ENCODE assay signal across 21 cellular contexts in the genomic region with DNA sequence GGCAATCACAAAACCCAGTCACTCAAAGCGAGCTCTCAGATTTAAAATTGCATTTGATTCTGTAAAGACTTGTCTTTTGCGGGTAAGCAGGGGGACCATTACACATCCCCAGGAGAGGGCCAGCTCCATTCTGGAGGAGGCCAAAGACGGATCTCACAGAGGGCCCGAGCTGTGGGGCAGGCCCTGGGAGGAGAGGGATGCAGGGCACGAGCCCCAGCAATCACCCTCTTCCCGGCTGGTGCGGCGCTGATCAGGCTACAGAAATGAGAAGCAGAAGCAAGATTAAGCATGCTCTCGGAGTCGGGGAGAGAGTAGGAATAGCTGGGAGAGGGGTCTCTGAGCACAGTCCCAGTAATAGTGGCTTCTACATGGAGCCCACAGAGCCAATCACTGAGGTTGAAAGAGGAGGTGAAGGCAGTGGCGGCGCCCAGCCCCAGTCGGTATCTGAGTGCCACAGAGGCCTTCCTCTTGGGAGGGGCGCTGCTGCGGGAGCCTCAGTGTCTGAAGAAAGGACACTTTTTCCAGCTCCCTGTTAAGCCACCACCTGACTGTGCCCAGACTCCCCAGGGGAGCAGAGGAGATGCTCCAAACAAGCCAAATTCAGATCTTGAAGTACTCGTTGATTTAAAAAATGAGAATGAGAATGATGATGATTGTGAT. TPM values are rescaled to one million over a fixed set of nuclear protein-coding genes. Genes with fewer than 3 reads are reported as not detected.
DNase-seq lines count a peak whose midpoint lies in the region; ATAC-seq, FAIRE-seq and TF ChIP-seq lines count a peak whose summit lies in the region.
"Had no signal": no experiment of that assay in that cellular context is flagged by ENCODE, and none has a peak within 500 bp of the region (broad histone marks: within the 10 kb centered on the region; RNA-seq: fewer than 3 reads in every experiment).

No MANE protein-coding gene starts in this region.

- no peak overlapping the region for H3K9ac ChIP-seq in H9 (ENCODE audit: extremely low read depth, insufficient read length, low read length)
- H3K9ac ChIP-seq in neural progenitor cell, result no peak overlapping the region
- H3K9ac ChIP-seq in mesenchymal stem cell (ENCODE audit: low read length), result no peak overlapping the region

- intact Hi-C loops in CD4-positive, alpha-beta T cell (cut with DNase I, micrococcal nuclease), result no loop called here

- no peak overlapping the region for H2BK5ac ChIP-seq in H9 (ENCODE audit: insufficient read length, low read length)
- no peak overlapping the region for H2BK5ac ChIP-seq in mesenchymal stem cell (ENCODE audit: low read depth, low read length, poor library complexity, severe bottlenecking)

- H3K14ac ChIP-seq in H9 (ENCODE audit: insufficient read depth, low read length) (no peak overlapping the region), mesenchymal stem cell (ENCODE audit: low read length in 2 of 2) (no peak overlapping the region)

- DNase-seq in H9 (no peak), chondrocyte (ENCODE audit: low spot score) (peak; percentile 73), neural progenitor cell (ENCODE audit: low spot score) (no peak), urothelium cell line (ENCODE audit: low spot score) (no peak), mesenchymal stem cell (no peak)
- no peak for DNase-seq in CD4-positive, alpha-beta T cell
- DNase-seq: ACHN; BE2C; C1 segment of cervical spinal cord; Caco-2; CD4-positive, CD25-positive, alpha-beta regulatory T cell; KG1 had no signal

- H3K79me1 ChIP-seq in H9 (ENCODE audit: insufficient read depth, low read depth, low read length, poor library complexity, severe bottlenecking) (no peaks in the 10 kb centered on the region), mesenchymal stem cell (replicated peaks; ENCODE audit: low read length, poor library complexity, severe bottlenecking) (peaks cover 13% of the 10 kb centered on the region)

- no peaks in the 10 kb centered on the region for H3K79me2 ChIP-seq in H9 (ENCODE audit: insufficient read depth, low read length)
- H3K79me2 ChIP-seq in neural progenitor cell (ENCODE audit: low read depth), result no peaks in the 10 kb centered on the region

- no peak for TF ChIP-seq CTCF in H9 (conservative IDR thresholded peaks at IDR 0.05)
- TF ChIP-seq CTCF in chondrocyte (IDR thresholded peaks at IDR 0.05), result no peak
- TF ChIP-seq CTCF in neural progenitor cell (IDR thresholded peaks at IDR 0.05), result no peak
- no peak for TF ChIP-seq CTCF in CD4-positive, alpha-beta T cell (IDR thresholded peaks at IDR 0.05)

- H3T11ph ChIP-seq in H9 (ENCODE audit: low read length), result no peak overlapping the region

- FAIRE-seq in urothelium cell line (lab: Jason Lieb, UNC), result peak; percentile 5
- FAIRE-seq: A204.1, D721Med, G401.6, GM12891, GM19239, H54 had no signal

- H3K4me1 Mint-ChIP-seq in H9, result peaks cover 69 to 71% of the 10 kb centered on the region in 2 experiments
- peaks cover 9% of the 10 kb centered on the region for H3K4me1 Mint-ChIP-seq in chondrocyte (ENCODE audit: low read depth)
- H3K4me1 Mint-ChIP-seq in neural progenitor cell, result peaks cover 20% of the 10 kb centered on the region
- no peaks in the 10 kb centered on the region for H3K4me1 Mint-ChIP-seq in CD4-positive, alpha-beta T cell (ENCODE audit: low read depth)
- H3K4me1 Mint-ChIP-seq: CD4-positive, CD25-positive, alpha-beta regulatory T cell had no signal

- H3K4me3 Mint-ChIP-seq in H9 (no peak overlapping the region; a peak in 1 of 5 replicates), chondrocyte (ENCODE audit: unreplicated experiment) (no peak overlapping the region), neural progenitor cell (no peak overlapping the region)
- no peak overlapping the region for H3K4me3 Mint-ChIP-seq in CD4-positive, alpha-beta T cell
- H3K4me3 Mint-ChIP-seq: CD4-positive, CD25-positive, alpha-beta regulatory T cell had no signal

- H3F3A ChIP-seq in neural progenitor cell (ENCODE audit: low read depth), result peaks cover 27% of the 10 kb centered on the region

- no peaks in the 10 kb centered on the region for H4K20me1 ChIP-seq in H9 (ENCODE audit: control insufficient read depth, insufficient read depth, insufficient read length)
- H4K20me1 ChIP-seq in neural progenitor cell (ENCODE audit: low read depth), result peaks cover 1% of the 10 kb centered on the region

- H3K4me1 ChIP-seq in H9 (ENCODE audit: insufficient read depth, low read length) (peaks cover 21% of the 10 kb centered on the region), neural progenitor cell (peaks cover 41% of the 10 kb centered on the region), mesenchymal stem cell (ENCODE audit: control insufficient read depth, insufficient read depth, low read depth, low read length) (peaks cover 18% of the 10 kb centered on the region)
- H3K4me1 ChIP-seq: BE2C, Caco-2 had no signal

- no peak overlapping the region for H4K91ac ChIP-seq in H9 (ENCODE audit: insufficient read length, low read depth, low read length)
- no peak overlapping the region for H4K91ac ChIP-seq in mesenchymal stem cell (ENCODE audit: low read length)

- H3K56ac ChIP-seq in H9 (ENCODE audit: insufficient read length, low read depth, low read length), result no peak overlapping the region

- no peak overlapping the region for H3K4ac ChIP-seq in H9 (ENCODE audit: low read depth, low read length)
- H3K4ac ChIP-seq in mesenchymal stem cell (ENCODE audit: low read depth in 1 of 2, low read length in 2 of 2), result no peak overlapping the region

- H3K23ac ChIP-seq in H9 (ENCODE audit: insufficient read length, low read depth, low read length), result no peak overlapping the region
- H3K23ac ChIP-seq in mesenchymal stem cell (ENCODE audit: low read length in 2 of 2), result no peak overlapping the region

- H3K9me3 ChIP-seq in H9 (ENCODE audit: control insufficient read depth, low read depth, low read length) (no peaks in the 10 kb centered on the region), neural progenitor cell (ENCODE audit: low read depth) (no peaks in the 10 kb centered on the region), mesenchymal stem cell (ENCODE audit: control insufficient read depth, low read length) (no peaks in the 10 kb centered on the region)
- H3K9me3 ChIP-seq in CD4-positive, alpha-beta T cell (ENCODE audit: control insufficient read depth, low read length), result no peaks in the 10 kb centered on the region
- H3K9me3 ChIP-seq: BE2C, Caco-2 had no signal

- H3K27me3 Mint-ChIP-seq in H9 (ENCODE audit: low read depth), result peaks cover 1% of the 10 kb centered on the region; the same call in 1 of the 2 replicates
- no peaks in the 10 kb centered on the region for H3K27me3 Mint-ChIP-seq in chondrocyte (ENCODE audit: low read depth)
- peaks cover 27% of the 10 kb centered on the region for H3K27me3 Mint-ChIP-seq in neural progenitor cell (ENCODE audit: insufficient read depth, low read depth)
- peaks cover 24% of the 10 kb centered on the region for H3K27me3 Mint-ChIP-seq in CD4-positive, alpha-beta T cell

- H3K4me2 ChIP-seq in H9 (ENCODE audit: insufficient read depth, insufficient read length, low read length) (no peak overlapping the region), neural progenitor cell (peak overlapping the region; percentile 13), mesenchymal stem cell (ENCODE audit: low read length, poor library complexity, severe bottlenecking) (no peak overlapping the region)

- H3K27ac ChIP-seq in H9 (ENCODE audit: insufficient read length, low read depth, low read length) (no peak overlapping the region), neural progenitor cell (no peak overlapping the region), mesenchymal stem cell (ENCODE audit: low read length, poor library complexity, severe bottlenecking) (no peak overlapping the region)
- no peak overlapping the region for H3K27ac ChIP-seq in CD4-positive, alpha-beta T cell (ENCODE audit: low read depth, low read length)

- no peak overlapping the region for H2AFZ ChIP-seq in H9 (ENCODE audit: low read length)
- no peak overlapping the region for H2AFZ ChIP-seq in neural progenitor cell (replicated peaks)
- H2AFZ ChIP-seq in mesenchymal stem cell (ENCODE audit: low read depth, low read length), result no peak overlapping the region

- no peak for TF ChIP-seq POLR2A in GM18505 (IDR thresholded peaks at IDR 0.05; ENCODE audit: borderline replicate concordance, extremely low read depth, insufficient read depth, insufficient read length)

- H3K9me3 Mint-ChIP-seq in H9, result no peaks in the 10 kb centered on the region
- H3K9me3 Mint-ChIP-seq in chondrocyte (ENCODE audit: low read depth), result no peaks in the 10 kb centered on the region
- H3K9me3 Mint-ChIP-seq in neural progenitor cell, result no peaks in the 10 kb centered on the region
- H3K9me3 Mint-ChIP-seq in CD4-positive, alpha-beta T cell, result no peaks in the 10 kb centered on the region

- H2BK12ac ChIP-seq in H9 (ENCODE audit: insufficient read length, low read depth, low read length) (no peak overlapping the region), mesenchymal stem cell (ENCODE audit: low read length in 2 of 2) (no peak overlapping the region)

- H4K8ac ChIP-seq in H9 (replicated peaks; ENCODE audit: insufficient read length, low read depth, low read length), result no peak overlapping the region
- H4K8ac ChIP-seq in mesenchymal stem cell (ENCODE audit: low read length), result no peak overlapping the region

- no CpG with 5 or more reads among the region's 16 CpGs for WGBS in H9 (ENCODE audit: extremely low coverage, insufficient read length, low lambda C conversion rate)
- 96% methylated on average over 14 of the region's 16 CpGs for WGBS in mesenchymal stem cell

- H3K36me3 Mint-ChIP-seq in H9 (ENCODE audit: insufficient read depth in 1 of 3, low read depth in 3 of 3) (peaks cover 59 to 67% (median 66%) of the 10 kb centered on the region in 3 experiments), chondrocyte (ENCODE audit: low read depth) (peaks cover 6% of the 10 kb centered on the region), neural progenitor cell (no peaks in the 10 kb centered on the region)
- H3K36me3 Mint-ChIP-seq in CD4-positive, alpha-beta T cell (ENCODE audit: low read depth), result no peaks in the 10 kb centered on the region
- H3K36me3 Mint-ChIP-seq: CD4-positive, CD25-positive, alpha-beta regulatory T cell had no signal

- CTCF ChIA-PET in CD4-positive, alpha-beta T cell (lab: Charles Lee), result no interaction called here

- H2BK15ac ChIP-seq in H9 (ENCODE audit: low read depth, low read length), result no peak overlapping the region
- H2BK15ac ChIP-seq in mesenchymal stem cell (ENCODE audit: low read depth, poor library complexity, severe bottlenecking), result no peak overlapping the region

- peaks cover 3% of the 10 kb centered on the region for H3K23me2 ChIP-seq in H9 (ENCODE audit: insufficient read length, low read depth, low read length, poor library complexity, severe bottlenecking)

- H3K27ac Mint-ChIP-seq in H9 (peak overlapping the region in 2 of 3 experiments; percentile 44 to 57; a peak in 1 of 7 replicates), chondrocyte (ENCODE audit: unreplicated experiment) (no peak overlapping the region), neural progenitor cell (no peak overlapping the region)
- no peak overlapping the region for H3K27ac Mint-ChIP-seq in CD4-positive, alpha-beta T cell
- H3K27ac Mint-ChIP-seq: CD4-positive, CD25-positive, alpha-beta regulatory T cell had no signal

- no peak overlapping the region for H2BK20ac ChIP-seq in H9 (ENCODE audit: low read depth, low read length, poor library complexity, severe bottlenecking)

- H2AK5ac ChIP-seq in H9 (ENCODE audit: insufficient read length, low read length), result no peak overlapping the region
- no peak overlapping the region for H2AK5ac ChIP-seq in mesenchymal stem cell (ENCODE audit: low read length, severe bottlenecking)

- H2BK120ac ChIP-seq in H9 (ENCODE audit: low read depth, low read length, poor library complexity, severe bottlenecking) (no peak overlapping the region), mesenchymal stem cell (ENCODE audit: low read depth, low read length) (no peak overlapping the region)

- H3K4me3 ChIP-seq in neural progenitor cell (no peak overlapping the region), mesenchymal stem cell (ENCODE audit: insufficient read depth in 1 of 2, low read depth in 1 of 2, low read length in 2 of 2) (no peak overlapping the region)

- H3K27me3 ChIP-seq in H9 (ENCODE audit: insufficient read depth, low read length) (no peaks in the 10 kb centered on the region), neural progenitor cell (peaks cover 8% of the 10 kb centered on the region), mesenchymal stem cell (ENCODE audit: control insufficient read depth in 1 of 2, insufficient read depth in 1 of 2, low read length in 2 of 2) (no peaks in the 10 kb centered on the region)
- H3K27me3 ChIP-seq in CD4-positive, alpha-beta T cell (ENCODE audit: control insufficient read depth, insufficient read depth, low read length), result peaks cover 9% of the 10 kb centered on the region

- no peaks in the 10 kb centered on the region for H3K36me3 ChIP-seq in neural progenitor cell
- H3K36me3 ChIP-seq in mesenchymal stem cell (ENCODE audit: control insufficient read depth in 1 of 2, insufficient read depth in 2 of 2, low read depth in 1 of 2, low read length in 2 of 2), result peaks cover 45 to 82% of the 10 kb centered on the region in 2 experiments
- H3K36me3 ChIP-seq: BE2C had no signal

- H4K5ac ChIP-seq in H9 (ENCODE audit: insufficient read length, low read depth, low read length), result no peak overlapping the region

- no peak overlapping the region for H3K18ac ChIP-seq in H9 (ENCODE audit: insufficient read length, low read depth, low read length)
- no peak overlapping the region for H3K18ac ChIP-seq in mesenchymal stem cell (ENCODE audit: low read depth in 1 of 2, low read length in 2 of 2)

- POLR2A ChIA-PET in CD4-positive, alpha-beta T cell (lab: Charles Lee), result no interaction called here

- no peak for ATAC-seq in CD4-positive, alpha-beta T cell (ENCODE audit: poor library complexity)
- ATAC-seq in GM18861 (IDR thresholded peaks at IDR 0.05; ENCODE audit: unreplicated experiment) (no peak), GM18505 (IDR thresholded peaks at IDR 0.05; ENCODE audit: unreplicated experiment) (no peak)

RNA-seq across cellular contexts. Expression of a gene that starts 7.1 kb away (rescaled TPM):
- total RNA-seq in H9 (2021), result 28.3 and 29.5 TPM in 2 replicates
- 22.7 to 69.4 TPM (median 65.5 TPM) in 3 replicates for total RNA-seq in chondrocyte
- total RNA-seq in neural progenitor cell (ENCODE audit: low replicate concordance), result 0.09 and 0.74 TPM in 2 replicates
- 734 TPM for polyA plus RNA-seq in mesenchymal stem cell (2013, experiment 1 of 2)
- 748 TPM for polyA plus RNA-seq in mesenchymal stem cell (2013, experiment 2 of 2)
- total RNA-seq in CD4-positive, alpha-beta T cell, result not detected
- total RNA-seq: CD4-positive, CD25-positive, alpha-beta regulatory T cell; HT-29 had no signal
- polyA plus RNA-seq: CD4-positive, CD25-positive, alpha-beta regulatory T cell had no signal

Comparison
In these comparisons a context has a peak if more than half of its experiments do, and no peak if none do; other contexts are left out.
1. H3K27ac Mint-ChIP-seq: peak in H9 (2 of 3); none in chondrocyte (single experiment), neural progenitor cell (single experiment) and CD4-positive, alpha-beta T cell (single experiment).
2. RNA of a gene that starts 7.1 kb away (total RNA-seq): 22.7 to 69.4 TPM in chondrocyte and 28.3 to 29.5 TPM in H9; 0.09 to 0.74 TPM in neural progenitor cell and not detected in CD4-positive, alpha-beta T cell; every median in the first group is over 10 times any median in the second.